10 cellular contexts compared by ENCODE assay signal in genomic region chr9:69376651-69377050, GRCh38. TPM values are rescaled to one million over a fixed set of nuclear protein-coding genes. Genes with fewer than 3 reads are reported as not detected.
DNase-seq lines count a peak whose midpoint lies in the region; ATAC-seq and TF ChIP-seq lines count a peak whose summit lies in the region.
"Had no signal": no experiment of that assay in that cellular context is flagged by ENCODE, and none has a peak within 500 bp of the region (broad histone marks: within the 10 kb centered on the region; RNA-seq: fewer than 3 reads in every experiment).

No MANE protein-coding gene starts in this region.

- CTCF ChIA-PET in WTC11 (lab: Charles Lee), result interaction anchor here (1.5 kb wide), 1 partner anchor 153 kb away, joined by 4 read pairs; no protein-coding TSS in a partner anchor

- TF ChIP-seq CTCF in WTC11 (IDR thresholded peaks at IDR 0.05), result no peak

- H3K4me1 Mint-ChIP-seq in WTC11, result peaks cover 16% of the 10 kb centered on the region
- H3K4me1 Mint-ChIP-seq in activated T-cell treated with anti-CD3 and anti-CD28 coated beads, Interleukin-2, amount 50 U/mL, for 24 hours (ENCODE audit: low read depth), result no peaks in the 10 kb centered on the region
- H3K4me1 Mint-ChIP-seq in stimulated activated naive CD8-positive, alpha-beta T cell treated with anti-CD3 and anti-CD28 coated beads, Interleukin-15, amount 100 ng/mL, for 72 hours, result no peaks in the 10 kb centered on the region
- H3K4me1 Mint-ChIP-seq: activated naive CD4-positive, alpha-beta T cell treated with anti-CD3 and anti-CD28 coated beads, Interleukin-2, amount 10 ng/mL, durations not matched to agents 7 days and 5 days had no signal

- H3K36me3 Mint-ChIP-seq in WTC11, result peaks cover 45% of the 10 kb centered on the region
- no peaks in the 10 kb centered on the region for H3K36me3 Mint-ChIP-seq in activated T-cell treated with anti-CD3 and anti-CD28 coated beads, Interleukin-2, amount 50 U/mL, for 24 hours (ENCODE audit: low read depth)
- H3K36me3 Mint-ChIP-seq: activated naive CD4-positive, alpha-beta T cell treated with anti-CD3 and anti-CD28 coated beads, Interleukin-2, amount 10 ng/mL, durations not matched to agents 7 days and 5 days had no signal

- H3K27ac Mint-ChIP-seq in WTC11, result 0 out of 2 replicates have a peak overlapping the region, but pooled peaks have one; percentile 10
- no peak overlapping the region for H3K27ac Mint-ChIP-seq in activated T-cell treated with anti-CD3 and anti-CD28 coated beads, Interleukin-2, amount 50 U/mL, for 24 hours
- no peak overlapping the region for H3K27ac Mint-ChIP-seq in stimulated activated naive CD8-positive, alpha-beta T cell treated with anti-CD3 and anti-CD28 coated beads, Interleukin-15, amount 100 ng/mL, for 72 hours
- H3K27ac Mint-ChIP-seq: activated naive CD4-positive, alpha-beta T cell treated with anti-CD3 and anti-CD28 coated beads, Interleukin-2, amount 10 ng/mL, durations not matched to agents 7 days and 5 days had no signal

- H3K9me3 Mint-ChIP-seq in WTC11, result no peaks in the 10 kb centered on the region
- H3K9me3 Mint-ChIP-seq in activated T-cell treated with anti-CD3 and anti-CD28 coated beads, Interleukin-2, amount 50 U/mL, for 24 hours, result no peaks in the 10 kb centered on the region
- H3K9me3 Mint-ChIP-seq in stimulated activated naive CD8-positive, alpha-beta T cell treated with anti-CD3 and anti-CD28 coated beads, Interleukin-15, amount 100 ng/mL, for 72 hours, result no peaks in the 10 kb centered on the region
- H3K9me3 Mint-ChIP-seq: activated naive CD4-positive, alpha-beta T cell treated with anti-CD3 and anti-CD28 coated beads, Interleukin-2, amount 10 ng/mL, durations not matched to agents 7 days and 5 days had no signal

- H3K4me3 Mint-ChIP-seq in WTC11, result no peak overlapping the region
- H3K4me3 Mint-ChIP-seq in activated T-cell treated with anti-CD3 and anti-CD28 coated beads, Interleukin-2, amount 50 U/mL, for 24 hours, result no peak overlapping the region
- H3K4me3 Mint-ChIP-seq in stimulated activated naive CD8-positive, alpha-beta T cell treated with anti-CD3 and anti-CD28 coated beads, Interleukin-15, amount 100 ng/mL, for 72 hours, result no peak overlapping the region
- H3K4me3 Mint-ChIP-seq: activated naive CD4-positive, alpha-beta T cell treated with anti-CD3 and anti-CD28 coated beads, Interleukin-2, amount 10 ng/mL, durations not matched to agents 7 days and 5 days had no signal

- POLR2A ChIA-PET in WTC11 (lab: Charles Lee), result no interaction called here

- peak; percentile 74 for DNase-seq in ELR (ENCODE audit: low read depth)
- no peak for DNase-seq in WTC11 (ENCODE audit: low spot score)
- no peak for DNase-seq in Right ventricle myocardium superior
- DNase-seq in renal cortical epithelial cell (ENCODE audit: low read depth), result peak; percentile 96
- no peak for DNase-seq in ecto neural progenitor cell (ENCODE audit: low spot score)
- DNase-seq in activated T-cell treated with anti-CD3 and anti-CD28 coated beads, Interleukin-2, amount 50 U/mL, for 1 hour, result no peak
- DNase-seq in activated T-cell treated with anti-CD3 and anti-CD28 coated beads, Interleukin-2, amount 50 U/mL, for 24 hours, result no peak
- DNase-seq in stimulated activated naive CD8-positive, alpha-beta T cell treated with anti-CD3 and anti-CD28 coated beads, Interleukin-15, amount 100 ng/mL, for 72 hours, result no peak
- DNase-seq: activated naive CD4-positive, alpha-beta T cell treated with anti-CD3 and anti-CD28 coated beads, Interleukin-2, amount 10 ng/mL, durations not matched to agents 7 days and 5 days; glutamatergic neuron had no signal

- ATAC-seq in WTC11, result no peak
- peak; percentile 85 for ATAC-seq in Right ventricle myocardium superior (ENCODE audit: poor library complexity)
- no peak for ATAC-seq in stimulated activated naive CD8-positive, alpha-beta T cell treated with anti-CD3 and anti-CD28 coated beads, Interleukin-15, amount 100 ng/mL, for 72 hours

- no peaks in the 10 kb centered on the region for H3K27me3 Mint-ChIP-seq in WTC11 (ENCODE audit: low read depth)
- H3K27me3 Mint-ChIP-seq in activated T-cell treated with anti-CD3 and anti-CD28 coated beads, Interleukin-2, amount 50 U/mL, for 24 hours, result peaks cover 8% of the 10 kb centered on the region
- H3K27me3 Mint-ChIP-seq in stimulated activated naive CD8-positive, alpha-beta T cell treated with anti-CD3 and anti-CD28 coated beads, Interleukin-15, amount 100 ng/mL, for 72 hours, result peaks cover 27% of the 10 kb centered on the region
- H3K27me3 Mint-ChIP-seq: activated naive CD4-positive, alpha-beta T cell treated with anti-CD3 and anti-CD28 coated beads, Interleukin-2, amount 10 ng/mL, durations not matched to agents 7 days and 5 days had no signal

- intact Hi-C loops in Right ventricle myocardium superior (cut with DNase I), result no loop called here

TF ChIP-seq in WTC11, 78 proteins besides CTCF, POLR2A, EP300 and RAD21:
- TF ChIP-seq ESRRA (CRISPR knock-in tag; IDR thresholded peaks at IDR 0.05; ENCODE audit: borderline replicate concordance) (no peak), ZNF121 (CRISPR knock-in tag; IDR thresholded peaks at IDR 0.05) (no peak), NFYB (CRISPR knock-in tag; conservative IDR thresholded peaks at IDR 0.05; ENCODE audit: low read depth) (no peak), CREB1 (CRISPR knock-in tag; IDR thresholded peaks at IDR 0.05) (no peak), ZNF232 (CRISPR knock-in tag; IDR thresholded peaks at IDR 0.05) (no peak), RELA (CRISPR knock-in tag; IDR thresholded peaks at IDR 0.05; ENCODE audit: borderline replicate concordance) (no peak), E2F5 (CRISPR knock-in tag; IDR thresholded peaks at IDR 0.05) (no peak), EMX1 (CRISPR knock-in tag; IDR thresholded peaks at IDR 0.05) (no peak), PRRX2 (CRISPR knock-in tag; IDR thresholded peaks at IDR 0.05) (no peak), NFATC4 (CRISPR knock-in tag; IDR thresholded peaks at IDR 0.05) (no peak), MYBL2 (CRISPR knock-in tag; IDR thresholded peaks at IDR 0.05) (no peak), MAX (CRISPR knock-in tag; IDR thresholded peaks at IDR 0.05) (no peak), ZNF671 (CRISPR knock-in tag; IDR thresholded peaks at IDR 0.05) (no peak), RORB (CRISPR knock-in tag; IDR thresholded peaks at IDR 0.05) (no peak)
- TF ChIP-seq, protein P1, sequence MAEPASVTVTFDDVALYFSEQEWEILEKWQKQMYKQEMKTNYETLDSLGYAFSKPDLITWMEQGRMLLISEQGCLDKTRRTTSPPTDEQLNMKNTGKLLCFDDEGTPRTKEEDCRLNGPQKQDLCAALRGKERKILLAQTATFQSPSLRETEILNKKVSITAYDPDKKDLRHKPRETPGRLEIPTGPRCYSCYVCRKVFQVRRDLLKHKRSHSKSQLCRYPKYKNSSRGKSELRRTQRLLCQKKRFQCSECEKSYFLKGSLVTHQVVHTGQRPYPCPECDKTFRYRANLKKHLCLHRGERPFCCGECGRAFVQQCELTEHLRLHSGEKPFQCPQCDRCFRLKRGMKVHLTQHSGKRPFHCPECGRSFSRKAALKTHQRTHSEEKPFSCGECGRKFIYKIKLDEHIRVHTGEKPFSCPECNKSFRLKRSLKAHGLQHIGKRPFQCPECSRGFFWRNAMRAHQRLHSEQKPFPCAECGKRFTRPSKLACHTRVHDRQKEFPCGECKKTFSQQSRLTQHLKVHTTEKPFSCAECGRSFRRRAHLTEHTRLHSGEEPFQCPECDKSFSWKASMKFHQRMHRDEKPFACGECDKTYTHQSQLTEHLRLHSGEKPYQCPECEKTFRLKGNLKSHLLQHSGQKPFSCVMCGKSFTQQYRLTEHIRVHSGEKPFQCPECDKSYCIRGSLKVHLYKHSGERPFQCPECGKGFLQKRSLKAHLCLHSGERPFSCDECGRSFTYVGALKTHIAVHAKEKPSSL (CRISPR knock-in tag; conservative IDR thresholded peaks at IDR 0.05), result no peak
TF ChIP-seq in WTC11: peak in this region for 0.

RNA-seq across cellular contexts. Expression of gene ENTREP1, which starts 51.6 kb away (rescaled TPM):
- 18.7 to 22.4 TPM (median 21.1 TPM) in 3 replicates for total RNA-seq in WTC11 (2021)
- total RNA-seq in Right ventricle myocardium superior, result 18.7 TPM
- total RNA-seq in renal cortical epithelial cell, result 1.0 and 2.4 TPM in 2 replicates

Comparison
In these comparisons a context has a peak if more than half of its experiments do, and no peak if none do; other contexts are left out.
1. DNase-seq: peak in ELR (single experiment) and renal cortical epithelial cell (single experiment); none in WTC11 (single experiment), Right ventricle myocardium superior (single experiment), ecto neural progenitor cell (single experiment), activated T-cell treated with anti-CD3 and anti-CD28 coated beads, Interleukin-2, amount 50 U/mL, for 1 hour (single experiment), activated T-cell treated with anti-CD3 and anti-CD28 coated beads, Interleukin-2, amount 50 U/mL, for 24 hours (single experiment) and stimulated activated naive CD8-positive, alpha-beta T cell treated with anti-CD3 and anti-CD28 coated beads, Interleukin-15, amount 100 ng/mL, for 72 hours (0 of 2).